ENCODE assay signal across 1 cellular context in the genomic region with DNA sequence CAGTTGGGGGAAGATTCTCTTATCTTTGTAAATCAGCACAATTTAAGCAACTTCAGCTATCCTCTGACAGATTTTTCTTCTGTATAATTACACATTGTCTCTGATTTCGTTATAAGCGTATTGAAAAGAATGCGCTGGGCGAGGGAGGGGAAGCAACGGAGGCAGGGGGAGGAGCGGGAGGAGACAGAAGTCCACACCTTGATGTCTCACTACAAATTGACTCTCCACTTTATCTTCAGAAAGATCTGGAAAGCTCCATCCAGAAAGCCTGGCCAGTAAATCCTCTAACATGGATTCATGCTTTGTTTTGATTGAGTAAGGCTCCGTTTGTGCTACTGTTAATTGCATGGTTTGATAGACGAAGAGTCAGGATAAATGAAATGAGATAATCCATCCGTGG.
TF ChIP-seq lines count a peak whose summit lies in the region.

No MANE protein-coding gene starts in this region.

TF ChIP-seq in SK-N-SH, 30 proteins besides CTCF, POLR2A, EP300 and RAD21 (continued from another document):
- TF ChIP-seq, protein P1, sequence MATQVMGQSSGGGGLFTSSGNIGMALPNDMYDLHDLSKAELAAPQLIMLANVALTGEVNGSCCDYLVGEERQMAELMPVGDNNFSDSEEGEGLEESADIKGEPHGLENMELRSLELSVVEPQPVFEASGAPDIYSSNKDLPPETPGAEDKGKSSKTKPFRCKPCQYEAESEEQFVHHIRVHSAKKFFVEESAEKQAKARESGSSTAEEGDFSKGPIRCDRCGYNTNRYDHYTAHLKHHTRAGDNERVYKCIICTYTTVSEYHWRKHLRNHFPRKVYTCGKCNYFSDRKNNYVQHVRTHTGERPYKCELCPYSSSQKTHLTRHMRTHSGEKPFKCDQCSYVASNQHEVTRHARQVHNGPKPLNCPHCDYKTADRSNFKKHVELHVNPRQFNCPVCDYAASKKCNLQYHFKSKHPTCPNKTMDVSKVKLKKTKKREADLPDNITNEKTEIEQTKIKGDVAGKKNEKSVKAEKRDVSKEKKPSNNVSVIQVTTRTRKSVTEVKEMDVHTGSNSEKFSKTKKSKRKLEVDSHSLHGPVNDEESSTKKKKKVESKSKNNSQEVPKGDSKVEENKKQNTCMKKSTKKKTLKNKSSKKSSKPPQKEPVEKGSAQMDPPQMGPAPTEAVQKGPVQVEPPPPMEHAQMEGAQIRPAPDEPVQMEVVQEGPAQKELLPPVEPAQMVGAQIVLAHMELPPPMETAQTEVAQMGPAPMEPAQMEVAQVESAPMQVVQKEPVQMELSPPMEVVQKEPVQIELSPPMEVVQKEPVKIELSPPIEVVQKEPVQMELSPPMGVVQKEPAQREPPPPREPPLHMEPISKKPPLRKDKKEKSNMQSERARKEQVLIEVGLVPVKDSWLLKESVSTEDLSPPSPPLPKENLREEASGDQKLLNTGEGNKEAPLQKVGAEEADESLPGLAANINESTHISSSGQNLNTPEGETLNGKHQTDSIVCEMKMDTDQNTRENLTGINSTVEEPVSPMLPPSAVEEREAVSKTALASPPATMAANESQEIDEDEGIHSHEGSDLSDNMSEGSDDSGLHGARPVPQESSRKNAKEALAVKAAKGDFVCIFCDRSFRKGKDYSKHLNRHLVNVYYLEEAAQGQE (IDR thresholded peaks at IDR 0.05; ENCODE audit: low read depth, low read length): no peak
- TF ChIP-seq TCF12 (IDR thresholded peaks at IDR 0.05) (no peak), MXI1 (IDR thresholded peaks at IDR 0.05; ENCODE audit: low read depth, low read length) (no peak), SMC3 (IDR thresholded peaks at IDR 0.05; ENCODE audit: low read depth, low read length) (no peak), TAF1 (IDR thresholded peaks at IDR 0.05; ENCODE audit: borderline replicate concordance, low read depth, low read length) (no peak), POLR2AphosphoS5 (IDR thresholded peaks at IDR 0.05; ENCODE audit: low read depth, low read length) (no peak), FOXJ3 (CRISPR knock-in tag; IDR thresholded peaks at IDR 0.05) (no peak), RFX5 (IDR thresholded peaks at IDR 0.05; ENCODE audit: low read length) (no peak), TEAD4 (IDR thresholded peaks at IDR 0.05; ENCODE audit: borderline replicate concordance, insufficient read depth) (no peak), GABPA (IDR thresholded peaks at IDR 0.05; ENCODE audit: low read depth) (no peak), SIN3A (IDR thresholded peaks at IDR 0.05; ENCODE audit: borderline replicate concordance, low read depth, low read length) (no peak)
- TF ChIP-seq, protein P2, sequence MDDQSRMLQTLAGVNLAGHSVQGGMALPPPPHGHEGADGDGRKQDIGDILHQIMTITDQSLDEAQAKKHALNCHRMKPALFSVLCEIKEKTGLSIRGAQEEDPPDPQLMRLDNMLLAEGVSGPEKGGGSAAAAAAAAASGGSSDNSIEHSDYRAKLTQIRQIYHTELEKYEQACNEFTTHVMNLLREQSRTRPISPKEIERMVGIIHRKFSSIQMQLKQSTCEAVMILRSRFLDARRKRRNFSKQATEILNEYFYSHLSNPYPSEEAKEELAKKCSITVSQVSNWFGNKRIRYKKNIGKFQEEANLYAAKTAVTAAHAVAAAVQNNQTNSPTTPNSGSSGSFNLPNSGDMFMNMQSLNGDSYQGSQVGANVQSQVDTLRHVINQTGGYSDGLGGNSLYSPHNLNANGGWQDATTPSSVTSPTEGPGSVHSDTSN (IDR thresholded peaks at IDR 0.05): no peak
- TF ChIP-seq, protein P3, sequence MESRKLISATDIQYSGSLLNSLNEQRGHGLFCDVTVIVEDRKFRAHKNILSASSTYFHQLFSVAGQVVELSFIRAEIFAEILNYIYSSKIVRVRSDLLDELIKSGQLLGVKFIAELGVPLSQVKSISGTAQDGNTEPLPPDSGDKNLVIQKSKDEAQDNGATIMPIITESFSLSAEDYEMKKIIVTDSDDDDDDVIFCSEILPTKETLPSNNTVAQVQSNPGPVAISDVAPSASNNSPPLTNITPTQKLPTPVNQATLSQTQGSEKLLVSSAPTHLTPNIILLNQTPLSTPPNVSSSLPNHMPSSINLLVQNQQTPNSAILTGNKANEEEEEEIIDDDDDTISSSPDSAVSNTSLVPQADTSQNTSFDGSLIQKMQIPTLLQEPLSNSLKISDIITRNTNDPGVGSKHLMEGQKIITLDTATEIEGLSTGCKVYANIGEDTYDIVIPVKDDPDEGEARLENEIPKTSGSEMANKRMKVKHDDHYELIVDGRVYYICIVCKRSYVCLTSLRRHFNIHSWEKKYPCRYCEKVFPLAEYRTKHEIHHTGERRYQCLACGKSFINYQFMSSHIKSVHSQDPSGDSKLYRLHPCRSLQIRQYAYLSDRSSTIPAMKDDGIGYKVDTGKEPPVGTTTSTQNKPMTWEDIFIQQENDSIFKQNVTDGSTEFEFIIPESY (IDR thresholded peaks at IDR 0.05; ENCODE audit: borderline replicate concordance, low read depth): no peak
